8 cellular contexts compared by ENCODE assay signal in genomic region chr6:43390753-43391447, GRCh38. TPM values are rescaled to one million over a fixed set of nuclear protein-coding genes. Genes with fewer than 3 reads are reported as not detected.
DNase-seq lines count a peak whose midpoint lies in the region; ATAC-seq, FAIRE-seq and TF ChIP-seq lines count a peak whose summit lies in the region.
"Not testable (repeated sequence)": the region's sequence is repeated elsewhere in the genome, so short reads cannot be mapped to it uniquely, and the experiment has no call there.

No MANE protein-coding gene starts in this region.

- in situ Hi-C loops in K562 (cut with MboI), result not testable (repeated sequence)

- H3K9ac ChIP-seq in BLaER1; smooth muscle cell (ENCODE audit: low read depth): not testable (repeated sequence)
- H3K9ac ChIP-seq in K562 (ENCODE audit: insufficient read depth in 1 of 2, low read depth in 2 of 2, low read length in 2 of 2), result peak overlapping the region in 1 of 2 experiments; percentile 76; a peak in 1 of 4 replicates

- not testable (repeated sequence) for H3K36me3 ChIP-seq in BLaER1; K562 (ENCODE audit: control insufficient read depth, insufficient read depth, low read length); smooth muscle cell (ENCODE audit: low read depth)

- H3K27me3 ChIP-seq in BLaER1 (peaks cover 31% of the 10 kb centered on the region), K562 (ENCODE audit: control insufficient read depth in 2 of 2, insufficient read depth in 2 of 2, low read length in 2 of 2) (peaks cover 2 to 12% of the 10 kb centered on the region in 2 experiments; a peak in 4 of 5 replicates)
- H3K27me3 ChIP-seq in smooth muscle cell (ENCODE audit: low read depth), result not testable (repeated sequence)

- H3K36me3 Mint-ChIP-seq in T-cell; activated CD8-positive, alpha-beta memory T cell treated with anti-CD3 and anti-CD28 coated beads, Interleukin-2, amount 10 ng/mL, durations not matched to agents 7 days and 5 days; immature natural killer cell; naive B cell: not testable (repeated sequence)

- intact Hi-C loops in K562 (cut with micrococcal nuclease), result not testable (repeated sequence)

- ATAC-seq in T-cell (replicated peaks in 1 of 4) (peak in 1 of 4 experiments; percentile 15), K562 (peak; percentile 53)
- peak; percentile 43 for ATAC-seq in activated CD8-positive, alpha-beta memory T cell treated with anti-CD3 and anti-CD28 coated beads, Interleukin-2, amount 10 ng/mL, durations not matched to agents 7 days and 5 days
- not testable (repeated sequence) for ATAC-seq in naive B cell (ENCODE audit: low read depth in 2 of 2)

- H3K27ac ChIP-seq in BLaER1; K562 (ENCODE audit: extremely low read depth, low read depth, low read length): not testable (repeated sequence)
- peak overlapping the region; percentile 61 for H3K27ac ChIP-seq in smooth muscle cell (ENCODE audit: low read depth)

- H3K27me3 Mint-ChIP-seq in T-cell, result peaks cover 0 to 12% of the 10 kb centered on the region in 2 donors
- H3K27me3 Mint-ChIP-seq in activated CD8-positive, alpha-beta memory T cell treated with anti-CD3 and anti-CD28 coated beads, Interleukin-2, amount 10 ng/mL, durations not matched to agents 7 days and 5 days, result peaks cover 71% of the 10 kb centered on the region
- H3K27me3 Mint-ChIP-seq in immature natural killer cell (ENCODE audit: low read depth in 3 of 3), result peaks cover 39 to 51% (median 40%) of the 10 kb centered on the region in 3 donors
- H3K27me3 Mint-ChIP-seq in naive B cell, result peaks cover 4 to 33% (median 20%) of the 10 kb centered on the region in 3 donors

- H3K4me1 Mint-ChIP-seq in T-cell (peaks cover 45 to 63% (median 59%) of the 10 kb centered on the region in 3 donors), immature natural killer cell (peaks cover 48 to 70% of the 10 kb centered on the region in 2 donors), naive B cell (peaks cover 32 to 57% (median 55%) of the 10 kb centered on the region in 3 donors)
- H3K4me1 Mint-ChIP-seq in activated CD8-positive, alpha-beta memory T cell treated with anti-CD3 and anti-CD28 coated beads, Interleukin-2, amount 10 ng/mL, durations not matched to agents 7 days and 5 days, result peaks cover 22% of the 10 kb centered on the region

- H3K4me3 ChIP-seq in BLaER1, K562: not testable (repeated sequence)
- H3K4me3 ChIP-seq in GM12864 (ENCODE audit: low read depth, low read length) (peak overlapping the region; percentile 16; the same call in 1 of the 2 replicates), smooth muscle cell (peak overlapping the region; percentile 2)

- not testable (repeated sequence) for H3K9me3 ChIP-seq in BLaER1; K562 (replicated peaks; ENCODE audit: control insufficient read depth, insufficient read depth, low read depth, low read length); smooth muscle cell (replicated peaks; ENCODE audit: low read depth)

- H3K4me2 ChIP-seq in BLaER1, result peak overlapping the region; percentile 74
- H3K4me2 ChIP-seq in K562 (ENCODE audit: insufficient read depth, low read length), result peak overlapping the region; percentile 55
- H3K4me2 ChIP-seq in smooth muscle cell, result peak overlapping the region; percentile 74

- H3K79me2 ChIP-seq in K562 (ENCODE audit: control insufficient read depth, insufficient read depth, low read length); smooth muscle cell (ENCODE audit: low read depth): not testable (repeated sequence)

- POLR2A ChIA-PET in T-cell (lab: Charles Lee), result interaction anchor here in 1 of 2 donors (0.6 kb wide), 1 partner anchor 200 kb away, joined by 7 read pairs; no protein-coding TSS in a partner anchor
- POLR2A ChIA-PET in K562 (lab: Yijun Ruan, JAX), result interaction anchor here (1.0 to 3.0 kb wide), 5 partner anchors 8 to 506 kb away, joined by 3 to 18 read pairs (median 9); no protein-coding TSS in a partner anchor

- TF ChIP-seq EP300 in K562 (IDR thresholded peaks at IDR 0.05; ENCODE audit: low read length), result peak; percentile 49

- H3K9me3 Mint-ChIP-seq in T-cell; activated CD8-positive, alpha-beta memory T cell treated with anti-CD3 and anti-CD28 coated beads, Interleukin-2, amount 10 ng/mL, durations not matched to agents 7 days and 5 days (ENCODE audit: low read depth); immature natural killer cell; naive B cell: not testable (repeated sequence)

- not testable (repeated sequence) for DNase-seq in GM12864 (ENCODE audit: low read depth); T-cell; activated CD8-positive, alpha-beta memory T cell treated with anti-CD3 and anti-CD28 coated beads, Interleukin-2, amount 10 ng/mL, durations not matched to agents 7 days and 5 days; immature natural killer cell; naive B cell; smooth muscle cell (lab: John Stamatoyannopoulos, UW; ENCODE audit: unreplicated experiment)
- DNase-seq in K562 (ENCODE audit: extremely low read depth in 1 of 4, low spot score in 3 of 4), result peak; percentile 38 to 57 (median 46)

- not testable (repeated sequence) for TF ChIP-seq RAD21 in K562 (CRISPR knock-in tag; conservative IDR thresholded peaks at IDR 0.05 in 1 of 2, IDR thresholded peaks at IDR 0.05 in 1 of 2)

- not testable (repeated sequence) for H4K20me1 ChIP-seq in BLaER1; K562 (replicated peaks; ENCODE audit: control insufficient read depth, insufficient read depth, low read length); smooth muscle cell (ENCODE audit: low read depth)

- H3K4me1 ChIP-seq in BLaER1 (peaks cover 41% of the 10 kb centered on the region), K562 (replicated peaks in 1 of 2; ENCODE audit: control insufficient read depth in 2 of 2, insufficient read depth in 2 of 2, low read length in 2 of 2) (peaks cover 12 to 28% of the 10 kb centered on the region in 2 experiments), smooth muscle cell (ENCODE audit: low read depth) (peaks cover 11% of the 10 kb centered on the region)

- CTCF ChIA-PET in T-cell (lab: Charles Lee) (interaction anchor here in 1 of 2 donors (0.6 to 1.7 kb wide), 5 partner anchors 7 to 155 kb away, joined by 3 to 4 read pairs (median 3); no protein-coding TSS in a partner anchor), K562 (lab: Yijun Ruan, JAX; ENCODE audit: low intra/inter-chr PET ratio) (interaction anchor here (0.7 kb wide), 1 partner anchor 761 kb away, joined by 3 read pairs; no protein-coding TSS in a partner anchor)
- CTCF ChIA-PET in activated CD8-positive, alpha-beta memory T cell treated with anti-CD3 and anti-CD28 coated beads, Interleukin-2, amount 10 ng/mL, durations not matched to agents 7 days and 5 days (lab: Charles Lee), result interaction anchor here (0.6 to 2.3 kb wide), 5 partner anchors 15 to 128 kb away, joined by 3 to 6 read pairs (median 4); no protein-coding TSS in a partner anchor

- not testable (repeated sequence) for BruUV-seq in K562 (replicated peaks; lab: Mats Ljungman, UMichigan)

- not testable (repeated sequence) for H3F3A ChIP-seq in smooth muscle cell (ENCODE audit: low read depth)

- not testable (repeated sequence) for H3K27ac Mint-ChIP-seq in T-cell; activated CD8-positive, alpha-beta memory T cell treated with anti-CD3 and anti-CD28 coated beads, Interleukin-2, amount 10 ng/mL, durations not matched to agents 7 days and 5 days
- H3K27ac Mint-ChIP-seq in immature natural killer cell (peak overlapping the region in 5 of 6 donors; percentile 75 to 90 (median 82)), naive B cell (peak overlapping the region in 2 of 6 donors; percentile 69 to 89)

- TF ChIP-seq CTCF in GM12864 (IDR thresholded peaks at IDR 0.05; ENCODE audit: low read depth, low read length, missing control alignments); smooth muscle cell (IDR thresholded peaks at IDR 0.05; ENCODE audit: borderline replicate concordance, insufficient read depth, poor library complexity, severe bottlenecking): not testable (repeated sequence)
- TF ChIP-seq CTCF in K562 (IDR thresholded peaks at IDR 0.05 in 2 of 3, conservative IDR thresholded peaks at IDR 0.05 in 1 of 3; ENCODE audit: insufficient read depth in 2 of 3, low read depth in 1 of 3, low read length in 3 of 3), result peak in 1 of 3 experiments; percentile 19; a peak in 1 of 6 replicates

- TF ChIP-seq POLR2A in K562 (conservative IDR thresholded peaks at IDR 0.05), result not testable (repeated sequence)

- H3K4me3 Mint-ChIP-seq in T-cell (peak overlapping the region; percentile 45 to 80 (median 64)), immature natural killer cell (peak overlapping the region; percentile 79 to 94 (median 85)), naive B cell (peak overlapping the region in 6 of 8 donors; percentile 44 to 86 (median 60))
- H3K4me3 Mint-ChIP-seq in activated CD8-positive, alpha-beta memory T cell treated with anti-CD3 and anti-CD28 coated beads, Interleukin-2, amount 10 ng/mL, durations not matched to agents 7 days and 5 days, result peak overlapping the region; percentile 11

- WGBS in K562 (ENCODE audit: insufficient coverage, low coverage, missing lambda C conversion rate), result 5% methylated on average over 10 of the region's 10 CpGs
- WGBS in smooth muscle cell (ENCODE audit: low lambda C conversion rate), result 12% methylated on average over 10 of the region's 10 CpGs

- H2AFZ ChIP-seq in K562 (ENCODE audit: low read depth, low read length) (peak overlapping the region; percentile 52), smooth muscle cell (ENCODE audit: low read depth) (peak overlapping the region; percentile 97)

- not testable (repeated sequence) for H3K9me1 ChIP-seq in K562 (ENCODE audit: control insufficient read depth, insufficient read depth, low read length)

- peak; percentile 65 for FAIRE-seq in K562 (lab: Jason Lieb, UNC)

RNA-seq across cellular contexts. Expression of gene ZNF318, which starts 21.5 kb away (rescaled TPM):
- total RNA-seq in T-cell, result 10 to 100 TPM; 24.3 to 33.5 (median 26.2) TPM
- total RNA-seq in activated CD8-positive, alpha-beta memory T cell treated with anti-CD3 and anti-CD28 coated beads, Interleukin-2, amount 10 ng/mL, durations not matched to agents 7 days and 5 days, result 10 to 100 TPM in 1 of 2 experiments, 1 to 10 TPM in 1; 9.7 to 12.8 TPM
- total RNA-seq in K562 (2011; cell fraction: chromatin; rRNA removed; ENCODE audit: low replicate concordance), result 31.3 and 42.8 TPM in 2 replicates
- 14.2 and 16.4 TPM in 2 replicates for total RNA-seq in K562 (2011; cell fraction: nucleolus; rRNA removed)
- total RNA-seq in K562 (2011; cell fraction: nucleoplasm; rRNA removed), result 17.2 and 19.3 TPM in 2 replicates
- 7.9 and 10.2 TPM in 2 replicates for total RNA-seq in K562 (2014; rRNA removed)
- total RNA-seq in K562 (2014; rRNA removed; fragmentation: Illumina TruSeq; extraction: Trizol), result 7.5 and 8.6 TPM in 2 replicates
- total RNA-seq in K562 (2015; rRNA removed; fragmentation: Illumina TruSeq; extraction: Trizol), result 8.4 and 9.2 TPM in 2 replicates
- total RNA-seq in K562 (2021), result 16.9 and 17.8 TPM in 2 replicates
- polyA plus RNA-seq in K562 (2011; rRNA removed), result 19.0 and 24.6 TPM in 2 replicates
- polyA plus RNA-seq in K562 (2011; cell fraction: cytosol; rRNA removed), result 18.0 and 21.3 TPM in 2 replicates
- 35.5 and 47.6 TPM in 2 replicates for polyA plus RNA-seq in K562 (2011; cell fraction: nucleus; rRNA removed)
- 13.6 and 14.5 TPM in 2 replicates for polyA plus RNA-seq in K562 (2012)
- 15.5 and 17.5 TPM in 2 replicates for polyA plus RNA-seq in K562 (2014; fragmentation: Illumina TruSeq; extraction: Trizol)
- 1 to 10 TPM; 3.2 to 3.6 TPM for polyA plus RNA-seq in K562 (2014; fragmentation: Nextera tagmentation; extraction: Ambion mirVana)
- 8.7 and 9.7 TPM in 2 replicates for polyA plus RNA-seq in K562 (2014; rRNA removed)
- polyA minus RNA-seq in K562 (2011; rRNA and poly(A)+ RNA removed), result 36.5 and 39.7 TPM in 2 replicates
- 26.8 and 29.1 TPM in 2 replicates for polyA minus RNA-seq in K562 (2011; cell fraction: cytosol; rRNA and poly(A)+ RNA removed)
- 13.2 and 26.0 TPM in 2 replicates for polyA minus RNA-seq in K562 (2011; cell fraction: nucleus; rRNA and poly(A)+ RNA removed)
- 1 to 10 TPM in 2 of 3 donors, under 1 TPM in 1; 0.94 to 9.6 (median 5.7) TPM for polyA plus RNA-seq in immature natural killer cell
- polyA plus RNA-seq in naive B cell (ENCODE audit: low read depth in 6 of 6), result 100 to 1,000 TPM in 1 of 6 donors, 10 to 100 TPM in 5; 25.2 to 105 (median 43.4) TPM
- 13.8 and 14.7 TPM in 2 replicates for total RNA-seq in smooth muscle cell
- polyA plus RNA-seq in smooth muscle cell, result 5.8 and 6.7 TPM in 2 replicates

RNA-seq across cellular contexts. Expression of gene ABCC10, which starts 36.4 kb away (rescaled TPM):
- total RNA-seq in T-cell (10 to 100 TPM; 57.8 to 85.4 (median 75.5) TPM), K562 (2014; rRNA removed) (16.5 and 20.4 TPM in 2 replicates), K562 (2014; rRNA removed; fragmentation: Illumina TruSeq; extraction: Trizol) (6.8 and 10.5 TPM in 2 replicates), K562 (2015; rRNA removed; fragmentation: Illumina TruSeq; extraction: Trizol) (13.4 TPM in 2 replicates), K562 (2021) (28.4 and 29.1 TPM in 2 replicates), smooth muscle cell (11.2 and 12.5 TPM in 2 replicates)
- total RNA-seq in activated CD8-positive, alpha-beta memory T cell treated with anti-CD3 and anti-CD28 coated beads, Interleukin-2, amount 10 ng/mL, durations not matched to agents 7 days and 5 days, result 10 to 100 TPM; 52.0 to 59.6 TPM
- total RNA-seq in K562 (2011; cell fraction: chromatin; rRNA removed; ENCODE audit: low replicate concordance), result 98.1 and 219 TPM in 2 replicates
- total RNA-seq in K562 (2011; cell fraction: nucleolus; rRNA removed), result 108 and 125 TPM in 2 replicates
- 89.8 and 98.2 TPM in 2 replicates for total RNA-seq in K562 (2011; cell fraction: nucleoplasm; rRNA removed)
- polyA plus RNA-seq in K562 (2011; rRNA removed) (13.7 and 23.5 TPM in 2 replicates), K562 (2014; fragmentation: Illumina TruSeq; extraction: Trizol) (21.3 and 25.8 TPM in 2 replicates), K562 (2014; fragmentation: Nextera tagmentation; extraction: Ambion mirVana) (1 to 10 TPM; 2.4 to 2.6 TPM), K562 (2014; rRNA removed) (21.7 and 21.8 TPM in 2 replicates), immature natural killer cell (10 to 100 TPM in 2 of 3 donors, 1 to 10 TPM in 1; 8.1 to 23.6 (median 11.5) TPM), naive B cell (ENCODE audit: low read depth in 6 of 6) (10 to 100 TPM in 5 of 6 donors, 1 to 10 TPM in 1; 9.0 to 21.0 (median 12.3) TPM), smooth muscle cell (17.8 and 35.0 TPM in 2 replicates)
- polyA plus RNA-seq in K562 (2011; cell fraction: cytosol; rRNA removed), result 13.8 and 24.4 TPM in 2 replicates
- polyA plus RNA-seq in K562 (2011; cell fraction: nucleus; rRNA removed), result 79.9 and 89.8 TPM in 2 replicates
- polyA plus RNA-seq in K562 (2012), result 19.5 and 28.6 TPM in 2 replicates
- polyA minus RNA-seq in K562 (2011; rRNA and poly(A)+ RNA removed), result 11.0 and 11.4 TPM in 2 replicates
- polyA minus RNA-seq in K562 (2011; cell fraction: cytosol; rRNA and poly(A)+ RNA removed), result 15.0 and 21.0 TPM in 2 replicates
- polyA minus RNA-seq in K562 (2011; cell fraction: nucleus; rRNA and poly(A)+ RNA removed), result 16.6 and 23.7 TPM in 2 replicates

Comparison
In these comparisons a context has a peak if more than half of its experiments do, and no peak if none do; other contexts are left out.
1. H3K4me3 Mint-ChIP-seq: peak in every context shown above with its lines; median percentile 85 in immature natural killer cell; 64 in T-cell; 60 in naive B cell; 11 in activated CD8-positive, alpha-beta memory T cell treated with anti-CD3 and anti-CD28 coated beads, Interleukin-2, amount 10 ng/mL, durations not matched to agents 7 days and 5 days.